In genomic region chr2:10097352-10098148, GRCh38 we compare ENCODE assay signal across 8 cellular contexts.
DNase-seq lines count a peak whose midpoint lies in the region; ATAC-seq and TF ChIP-seq lines count a peak whose summit lies in the region.

No MANE protein-coding gene starts in this region.

- no peak overlapping the region for H3K27ac ChIP-seq in brain microvascular endothelial cell

- peaks cover 2% of the 10 kb centered on the region for H3K27me3 ChIP-seq in brain microvascular endothelial cell (replicated peaks)

- in situ Hi-C loops in brain microvascular endothelial cell (cut with HindIII; ENCODE audit: low pct_ligation_motif_present, low sequenced_read_pairs), result no loop called here

- ATAC-seq in GM21723 (IDR thresholded peaks at IDR 0.05; ENCODE audit: unreplicated experiment), result peak; percentile 88
- no peak for ATAC-seq in GM21360 (IDR thresholded peaks at IDR 0.05; ENCODE audit: unreplicated experiment)

- DNase-seq in DMS79 (lab: John Stamatoyannopoulos, UW) (peak; percentile 49), LoVo (ENCODE audit: low spot score) (peak; percentile 72), SHP77 (lab: John Stamatoyannopoulos, UW) (peak; percentile 66 to 76), brain microvascular endothelial cell (peak; percentile 51), inferior parietal cortex (ENCODE audit: extremely low spot score) (peak; percentile 53)
- peak; percentile 36 for DNase-seq in stimulated activated CD4-positive, alpha-beta T cell treated with anti-CD3 and anti-CD28 coated beads, Interleukin-4, amount 100 ng/mL, for 24 hours

- peak; percentile 99 for TF ChIP-seq CTCF in brain microvascular endothelial cell (IDR thresholded peaks at IDR 0.05; ENCODE audit: low read depth, low read length, missing control alignments)

- no peaks in the 10 kb centered on the region for H3K36me3 ChIP-seq in brain microvascular endothelial cell (replicated peaks)

- no peak overlapping the region for H3K4me3 ChIP-seq in brain microvascular endothelial cell (ENCODE audit: low read depth, low read length)
